Comparison of ENCODE assay signal across 1 cellular context in genomic region chr6:38625191-38625590, GRCh38.
TF ChIP-seq lines count a peak whose summit lies in the region.

No MANE protein-coding gene starts in this region.

TF ChIP-seq in HEK293, 187 proteins besides CTCF, POLR2A, EP300 and RAD21 (continued from another document):
- TF ChIP-seq ZNF148 (tag by site-specific recombination; IDR thresholded peaks at IDR 0.05; ENCODE audit: borderline replicate concordance) (no peak), ZFP3 (tag by site-specific recombination; IDR thresholded peaks at IDR 0.05; ENCODE audit: low read depth) (no peak), ZNF701 (tag by site-specific recombination; IDR thresholded peaks at IDR 0.05) (no peak), ZNF366 (tag by site-specific recombination; conservative IDR thresholded peaks at IDR 0.05) (peak; percentile 56; the same call in 1 of the 2 replicates), ZNF302 (tag by site-specific recombination; IDR thresholded peaks at IDR 0.05; ENCODE audit: low read depth) (no peak), ZNF777 (tag by site-specific recombination; IDR thresholded peaks at IDR 0.05; ENCODE audit: borderline replicate concordance) (no peak), ZNF791 (tag by site-specific recombination; IDR thresholded peaks at IDR 0.05) (no peak), ZNF211 (tag by site-specific recombination; IDR thresholded peaks at IDR 0.05; ENCODE audit: low read depth) (no peak), FEZF1 (tag by site-specific recombination; IDR thresholded peaks at IDR 0.05) (peak; percentile 66), ZNF202 (tag by site-specific recombination; IDR thresholded peaks at IDR 0.05; ENCODE audit: borderline replicate concordance) (no peak), SETDB1 (IDR thresholded peaks at IDR 0.05; ENCODE audit: insufficient read length, low read length) (no peak), ZBTB20 (tag by site-specific recombination; IDR thresholded peaks at IDR 0.05) (no peak), OSR2 (tag by site-specific recombination; IDR thresholded peaks at IDR 0.05) (peak; percentile 52), WT1 (tag by site-specific recombination; IDR thresholded peaks at IDR 0.05) (no peak), ZBTB11 (tag by site-specific recombination; conservative IDR thresholded peaks at IDR 0.05; ENCODE audit: low read depth) (no peak), ZNF843 (tag by site-specific recombination; IDR thresholded peaks at IDR 0.05) (peak; percentile 67; the same call in 1 of the 2 replicates), ZNF664 (tag by site-specific recombination; IDR thresholded peaks at IDR 0.05) (no peak)
